8 cellular contexts compared by ENCODE assay signal in the genomic region with DNA sequence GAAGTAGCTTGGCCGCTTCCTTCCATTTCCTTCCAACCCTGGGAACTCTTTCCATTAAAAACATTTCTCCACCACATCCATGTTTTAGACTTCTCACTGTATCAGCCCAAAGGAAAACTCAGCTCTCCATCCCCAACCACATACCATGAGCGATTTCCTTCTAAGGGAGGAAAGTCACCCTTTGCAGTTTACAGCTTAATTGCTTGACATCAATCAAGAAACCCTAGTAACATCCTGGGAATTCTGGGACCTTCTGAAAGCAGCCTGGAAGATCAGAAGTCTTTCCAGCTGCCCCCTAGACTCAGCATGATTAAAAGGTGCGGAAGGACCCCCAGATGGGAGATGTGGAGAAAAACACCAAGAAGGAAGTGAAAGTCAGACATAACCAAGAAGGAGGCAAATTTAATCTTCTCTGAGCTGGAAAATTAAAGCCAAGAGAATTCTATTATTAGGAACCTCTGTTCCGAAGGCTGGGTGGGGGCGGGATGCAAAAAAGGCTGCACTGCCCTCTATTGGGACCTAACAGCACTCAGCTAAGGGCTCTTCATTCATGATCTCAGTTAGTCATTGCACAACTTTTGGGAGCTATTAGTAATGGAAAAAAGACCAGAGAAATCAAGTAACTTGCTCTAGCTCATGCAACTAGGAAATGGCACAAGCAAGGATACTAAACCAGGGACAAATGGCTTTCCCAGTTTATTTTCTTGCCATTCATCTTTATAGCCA.
A peak's percentile ranks its signal among the peaks of the same experiment; 100 is the strongest.
DNase-seq lines count a peak whose midpoint lies in the region; ATAC-seq and TF ChIP-seq lines count a peak whose summit lies in the region.

No MANE protein-coding gene starts in this region.

- H3K36me3 ChIP-seq in ACC112 (ENCODE audit: insufficient read depth, low read length) (no peaks in the 10 kb centered on the region), aorta (ENCODE audit: control insufficient read depth in 1 of 2, insufficient read depth in 2 of 2, low read length in 1 of 2) (no peaks in the 10 kb centered on the region)

- H3K27me3 ChIP-seq in ACC112 (ENCODE audit: insufficient read depth, low read length) (0 out of 2 replicates have a peak, but pooled peaks cover 12% of the 10 kb centered on the region), dorsolateral prefrontal cortex (no peaks in the 10 kb centered on the region), aorta (ENCODE audit: control insufficient read depth in 1 of 2, insufficient read depth in 2 of 2, low read length in 1 of 2) (no peaks in the 10 kb centered on the region)

- WGBS in aorta, 2 donors, result 2 to 3% methylated on average over 5 of the region's 5 CpGs

- no peaks in the 10 kb centered on the region for H3K27me3 Mint-ChIP-seq in mesothelial cell of epicardium (ENCODE audit: low read depth)

- H3K4me1 ChIP-seq in ACC112 (ENCODE audit: control insufficient read depth, insufficient read depth, low read length, unreplicated experiment) (peaks cover 5% of the 10 kb centered on the region), aorta (ENCODE audit: control insufficient read depth in 1 of 2, insufficient read depth in 2 of 2, low read length in 2 of 2) (peaks cover 0 to 8% of the 10 kb centered on the region in 2 donors)

- no peaks in the 10 kb centered on the region for H3K36me3 Mint-ChIP-seq in mesothelial cell of epicardium

- ATAC-seq in aorta (ENCODE audit: low FRiP score) (peak; percentile 94), HG03095 (IDR thresholded peaks at IDR 0.05; ENCODE audit: unreplicated experiment) (no peak), HG03097 (IDR thresholded peaks at IDR 0.05; ENCODE audit: low FRiP score, unreplicated experiment) (no peak)

- H3K9me3 Mint-ChIP-seq in mesothelial cell of epicardium, result no peaks in the 10 kb centered on the region

- peak overlapping the region; percentile 11 for H3K27ac Mint-ChIP-seq in mesothelial cell of epicardium

- intact Hi-C loops in dorsolateral prefrontal cortex (cut with DNase I) (no loop called here), aorta (cut with DNase I) (loop anchor here (1.0 to 10.0 kb wide), 6 partner anchors 103 to 505 kb away; no protein-coding TSS in a partner anchor)

- peak overlapping the region; percentile 14 for H2AFZ ChIP-seq in ACC112 (ENCODE audit: low read length, unreplicated experiment)

- no peak overlapping the region for H3K27ac ChIP-seq in ACC112 (ENCODE audit: low read depth, low read length)
- peak overlapping the region in 1 of 59 donors; percentile 36 for H3K27ac ChIP-seq in dorsolateral prefrontal cortex
- peak overlapping the region; percentile 96 to 99 for H3K27ac ChIP-seq in aorta (ENCODE audit: low read depth in 1 of 2, low read length in 2 of 2)

- no peaks in the 10 kb centered on the region for H3K79me2 ChIP-seq in ACC112 (ENCODE audit: control insufficient read depth, insufficient read depth, low read length, unreplicated experiment)

- no peaks in the 10 kb centered on the region for H3K9me3 ChIP-seq in aorta (ENCODE audit: control insufficient read depth, low read length)

- peak; percentile 43 for TF ChIP-seq CTCF in GM12864 (IDR thresholded peaks at IDR 0.05; ENCODE audit: low read depth, low read length, missing control alignments)
- peak in 51 of 56 donors; percentile 25 to 65 (median 46) for TF ChIP-seq CTCF in dorsolateral prefrontal cortex (IDR thresholded peaks at IDR 0.05 in 54 of 56, conservative IDR thresholded peaks at IDR 0.05 in 2 of 56; ENCODE audit: low read depth in 1 of 56, partially characterized antibody in 56 of 56)
- TF ChIP-seq CTCF in mesothelial cell of epicardium (IDR thresholded peaks at IDR 0.05; ENCODE audit: unreplicated experiment), result no peak

- H3K4me3 Mint-ChIP-seq in mesothelial cell of epicardium, result no peak overlapping the region

- no peak for DNase-seq in GM12864 (ENCODE audit: low read depth)
- peak; percentile 47 to 72 for DNase-seq in NOMO-1 (lab: John Stamatoyannopoulos, UW; ENCODE audit: unreplicated experiment in 2 of 2)
- DNase-seq in dorsolateral prefrontal cortex, result no peak
- no peak for DNase-seq in mesothelial cell of epicardium (ENCODE audit: low spot score in 2 of 2, unreplicated experiment in 2 of 2)
- DNase-seq in aorta, result peak; percentile 80 to 83

- peaks cover 16% of the 10 kb centered on the region for H3K4me1 Mint-ChIP-seq in mesothelial cell of epicardium

- H3K4me3 ChIP-seq in ACC112 (ENCODE audit: low read depth, low read length), result no peak overlapping the region
- H3K4me3 ChIP-seq in GM12864 (ENCODE audit: low read depth, low read length), result no peak overlapping the region
- no peak overlapping the region for H3K4me3 ChIP-seq in dorsolateral prefrontal cortex
- peak overlapping the region in 1 of 2 donors; percentile 54 for H3K4me3 ChIP-seq in aorta (ENCODE audit: low read length in 2 of 2)

Comparison
In these comparisons a context has a peak if more than half of its experiments do, and no peak if none do; other contexts are left out.
1. DNase-seq: peak in NOMO-1 (2 of 2) and aorta (2 of 2); none in GM12864 (single experiment), dorsolateral prefrontal cortex (0 of 10) and mesothelial cell of epicardium (0 of 2).
2. intact Hi-C loops: an anchor here in aorta (1.0 to 10.0 kb wide); none called in dorsolateral prefrontal cortex.